8 cellular contexts compared by ENCODE assay signal in the genomic region with DNA sequence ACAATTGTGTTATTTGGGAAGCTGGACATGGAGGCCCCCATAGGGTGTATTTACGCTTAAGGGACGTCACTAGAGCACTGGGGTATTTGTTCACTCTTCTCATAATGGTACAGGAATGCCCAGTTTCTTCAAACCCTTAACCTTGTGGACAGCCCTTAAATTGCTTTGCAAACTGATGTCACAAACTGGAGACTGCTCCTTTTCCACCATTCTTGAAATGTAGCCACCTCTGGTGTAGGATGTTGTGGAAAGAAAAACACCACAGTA. TPM values are rescaled to one million over a fixed set of nuclear protein-coding genes. Genes with fewer than 3 reads are reported as not detected.
A peak's percentile ranks its signal among the peaks of the same experiment; 100 is the strongest.
DNase-seq lines count a peak whose midpoint lies in the region; ATAC-seq, FAIRE-seq and TF ChIP-seq lines count a peak whose summit lies in the region.

No MANE protein-coding gene starts in this region.

- H3K9me3 Mint-ChIP-seq in activated CD8-positive, alpha-beta T cell treated with anti-CD3 and anti-CD28 coated beads for 36 hours: peaks cover 7% of the 10 kb centered on the region
- H3K9me3 Mint-ChIP-seq in glutamatergic neuron (ENCODE audit: unreplicated experiment): peaks cover 15% of the 10 kb centered on the region

- H3K27me3 ChIP-seq in right atrium auricular region (no peaks in the 10 kb centered on the region), small intestine (ENCODE audit: control insufficient read depth in 2 of 2, insufficient read depth in 2 of 2, low read length in 2 of 2) (no peaks in the 10 kb centered on the region)

- H3K36me3 ChIP-seq in right atrium auricular region (peaks cover 27% of the 10 kb centered on the region), small intestine (ENCODE audit: control insufficient read depth in 2 of 2, insufficient read depth in 2 of 2, low read length in 2 of 2) (peaks cover 5 to 10% of the 10 kb centered on the region in 2 donors)

- peaks cover 0 to 55% of the 10 kb centered on the region in 2 donors for H3K4me1 ChIP-seq in right atrium auricular region
- H3K4me1 ChIP-seq in small intestine (ENCODE audit: control insufficient read depth in 2 of 2, insufficient read depth in 1 of 2, low read depth in 1 of 2, low read length in 1 of 2): peaks cover 2 to 12% of the 10 kb centered on the region in 2 donors

- no peak for FAIRE-seq in small intestine (lab: Jason Lieb, UNC)

- CTCF ChIA-PET in activated CD8-positive, alpha-beta T cell treated with anti-CD3 and anti-CD28 coated beads for 36 hours (lab: Charles Lee): interaction anchor here (2.5 to 2.7 kb wide), 3 partner anchors 22 to 114 kb away, joined by 7 to 16 read pairs (median 12); a partner anchor contains a TSS

- peaks cover 76% of the 10 kb centered on the region for H3K36me3 Mint-ChIP-seq in activated CD8-positive, alpha-beta T cell treated with anti-CD3 and anti-CD28 coated beads for 36 hours (ENCODE audit: low read depth)
- H3K36me3 Mint-ChIP-seq in glutamatergic neuron (ENCODE audit: unreplicated experiment): no peaks in the 10 kb centered on the region

- DNase-seq in right atrium auricular region (ENCODE audit: low spot score): no peak
- DNase-seq in left ventricle myocardium superior: no peak
- no peak for DNase-seq in activated CD8-positive, alpha-beta T cell treated with anti-CD3 and anti-CD28 coated beads for 36 hours
- DNase-seq in glutamatergic neuron: no peak
- no peak for DNase-seq in small intestine
- DNase-seq in NK-92 (lab: John Stamatoyannopoulos, UW; ENCODE audit: unreplicated experiment): no peak
- no peak for DNase-seq in NCI-H2081 treated with DMSO at 0.1 percent for 48 hours (lab: John Stamatoyannopoulos, UW)

- H3K9me3 ChIP-seq in right atrium auricular region: no peaks in the 10 kb centered on the region
- H3K9me3 ChIP-seq in small intestine (ENCODE audit: control insufficient read depth, low read depth): no peaks in the 10 kb centered on the region

- intact Hi-C loops in left ventricle myocardium superior (cut with micrococcal nuclease): no loop called here
- intact Hi-C loops in activated CD8-positive, alpha-beta T cell treated with anti-CD3 and anti-CD28 coated beads for 36 hours (cut with micrococcal nuclease): loop anchor here (5.0 kb wide), 2 partner anchors 39 to 51 kb away; a partner anchor contains a TSS

- H3K4me3 ChIP-seq in right atrium auricular region (peak overlapping the region; percentile 92 to 94), small intestine (ENCODE audit: low read depth in 1 of 2, low read length in 2 of 2) (peak overlapping the region; percentile 76 to 96)

- H3K27ac ChIP-seq in right atrium auricular region (peak overlapping the region; percentile 97 to 100), small intestine (ENCODE audit: low read depth in 1 of 2, low read length in 1 of 2) (peak overlapping the region in 1 of 2 donors; percentile 98)

- H3K27me3 Mint-ChIP-seq in activated CD8-positive, alpha-beta T cell treated with anti-CD3 and anti-CD28 coated beads for 36 hours: no peaks in the 10 kb centered on the region
- peaks cover 8% of the 10 kb centered on the region for H3K27me3 Mint-ChIP-seq in glutamatergic neuron (ENCODE audit: unreplicated experiment)

- WGBS in small intestine, 3 donors: 0 to 3% (median 0%) methylated on average over 2 of the region's 2 CpGs

- POLR2A ChIA-PET in activated CD8-positive, alpha-beta T cell treated with anti-CD3 and anti-CD28 coated beads for 36 hours (lab: Charles Lee): interaction anchor here (0.7 to 4.0 kb wide), 11 partner anchors 9 to 244 kb away, joined by 3 to 22 read pairs (median 3); a partner anchor contains a TSS

- peak overlapping the region; percentile 98 for H3K27ac Mint-ChIP-seq in activated CD8-positive, alpha-beta T cell treated with anti-CD3 and anti-CD28 coated beads for 36 hours
- peak overlapping the region; percentile 98 for H3K27ac Mint-ChIP-seq in glutamatergic neuron (ENCODE audit: unreplicated experiment)

- TF ChIP-seq CTCF in right atrium auricular region (IDR thresholded peaks at IDR 0.05) (no peak), glutamatergic neuron (IDR thresholded peaks at IDR 0.05; ENCODE audit: partially characterized antibody, unreplicated experiment) (no peak)
- no peak for TF ChIP-seq CTCF in activated CD8-positive, alpha-beta T cell treated with anti-CD3 and anti-CD28 coated beads for 36 hours (IDR thresholded peaks at IDR 0.05)

- peak overlapping the region; percentile 96 for H3K4me3 Mint-ChIP-seq in activated CD8-positive, alpha-beta T cell treated with anti-CD3 and anti-CD28 coated beads for 36 hours
- H3K4me3 Mint-ChIP-seq in glutamatergic neuron (ENCODE audit: unreplicated experiment): peak overlapping the region; percentile 97

- peaks cover 66% of the 10 kb centered on the region for H3K4me1 Mint-ChIP-seq in activated CD8-positive, alpha-beta T cell treated with anti-CD3 and anti-CD28 coated beads for 36 hours (ENCODE audit: low read depth)
- peaks cover 31% of the 10 kb centered on the region for H3K4me1 Mint-ChIP-seq in glutamatergic neuron (ENCODE audit: low read depth, unreplicated experiment)

- no peak for ATAC-seq in left ventricle myocardium superior
- no peak for ATAC-seq in activated CD8-positive, alpha-beta T cell treated with anti-CD3 and anti-CD28 coated beads for 36 hours
- ATAC-seq in HG02981 (IDR thresholded peaks at IDR 0.05; ENCODE audit: unreplicated experiment): no peak

RNA-seq across cellular contexts. Expression of a gene that starts 1.0 kb away (rescaled TPM):
- 10 to 100 TPM; 48.9 to 58.6 TPM for total RNA-seq in right atrium auricular region
- total RNA-seq in left ventricle myocardium superior: 95.6 TPM
- 100 to 1,000 TPM; 183 to 195 TPM for total RNA-seq in activated CD8-positive, alpha-beta T cell treated with anti-CD3 and anti-CD28 coated beads for 36 hours
- 259 TPM for total RNA-seq in glutamatergic neuron (ENCODE audit: unreplicated experiment)
- 10 to 100 TPM; 29.7 to 52.3 (median 30.0) TPM for polyA plus RNA-seq in small intestine

RNA-seq across cellular contexts. Expression of a gene that starts 15.6 kb away (rescaled TPM):
- total RNA-seq in right atrium auricular region: not detected
- total RNA-seq in left ventricle myocardium superior: not detected
- total RNA-seq in activated CD8-positive, alpha-beta T cell treated with anti-CD3 and anti-CD28 coated beads for 36 hours: not detected
- total RNA-seq in glutamatergic neuron (ENCODE audit: unreplicated experiment): not detected
- polyA plus RNA-seq in small intestine: not detected

RNA-seq across cellular contexts. Expression of a gene that starts 29.8 kb away (rescaled TPM):
- total RNA-seq in right atrium auricular region: 100 to 1,000 TPM; 469 to 975 TPM
- total RNA-seq in left ventricle myocardium superior: 77.1 TPM
- total RNA-seq in activated CD8-positive, alpha-beta T cell treated with anti-CD3 and anti-CD28 coated beads for 36 hours: 100 to 1,000 TPM; 591 to 597 TPM
- total RNA-seq in glutamatergic neuron (ENCODE audit: unreplicated experiment): 392 TPM
- 100 to 1,000 TPM; 244 to 335 (median 248) TPM for polyA plus RNA-seq in small intestine

RNA-seq across cellular contexts. Expression of a gene that starts 50.7 kb away (rescaled TPM):
- total RNA-seq in right atrium auricular region: 100 to 1,000 TPM; 129 to 168 TPM
- 181 TPM for total RNA-seq in left ventricle myocardium superior
- total RNA-seq in activated CD8-positive, alpha-beta T cell treated with anti-CD3 and anti-CD28 coated beads for 36 hours: 100 to 1,000 TPM; 163 to 170 TPM
- total RNA-seq in glutamatergic neuron (ENCODE audit: unreplicated experiment): 79.1 TPM
- 100 to 1,000 TPM; 109 to 131 (median 128) TPM for polyA plus RNA-seq in small intestine
